23 cellular contexts compared by ENCODE assay signal in the genomic region with DNA sequence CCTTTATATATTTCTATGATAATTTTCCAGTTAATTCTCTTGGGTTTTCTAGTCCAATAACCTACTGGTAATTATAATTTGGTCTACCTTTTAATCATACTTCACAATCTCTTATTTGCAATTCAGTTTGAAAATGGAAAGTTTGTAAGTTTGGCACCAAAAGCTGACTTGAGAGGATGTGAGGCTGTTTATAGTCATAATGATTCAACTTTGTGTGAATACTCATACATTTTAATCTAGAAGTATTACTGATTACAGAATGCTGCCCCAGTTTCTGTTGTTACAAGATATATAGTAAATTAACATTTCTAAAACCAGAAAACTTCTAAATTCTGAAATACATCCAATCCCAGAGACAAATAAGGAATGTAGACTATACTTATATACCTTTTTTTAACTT.
"Had no signal": no experiment of that assay in that cellular context is flagged by ENCODE, and none has a peak within 500 bp of the region (broad histone marks: within the 10 kb centered on the region; RNA-seq: fewer than 3 reads in every experiment).

No MANE protein-coding gene starts in this region.

- H3K4me3 ChIP-seq: left lung, psoas muscle, right lobe of liver, suprapubic skin, upper lobe of left lung had no signal

- H3K4me3 Mint-ChIP-seq: activated CD8-positive, alpha-beta memory T cell treated with anti-CD3 and anti-CD28 coated beads, Interleukin-2, amount 10 ng/mL, durations not matched to agents 7 days and 5 days; activated naive CD8-positive, alpha-beta T cell treated with anti-CD3 and anti-CD28 coated beads for 36 hours; activated T-cell treated with anti-CD3 and anti-CD28 coated beads, Interleukin-2, amount 50 U/mL, for 24 hours; memory B cell; nephron had no signal

- H3K27ac Mint-ChIP-seq: activated CD8-positive, alpha-beta memory T cell treated with anti-CD3 and anti-CD28 coated beads, Interleukin-2, amount 10 ng/mL, durations not matched to agents 7 days and 5 days; activated naive CD8-positive, alpha-beta T cell treated with anti-CD3 and anti-CD28 coated beads for 36 hours; activated T-cell treated with anti-CD3 and anti-CD28 coated beads, Interleukin-2, amount 50 U/mL, for 24 hours; memory B cell; nephron had no signal

- DNase-seq: activated CD4-positive, alpha-beta T cell treated with anti-CD3 and anti-CD28 coated beads, Interleukin-2, amount 50 U/mL, for 48 hours; activated CD8-positive, alpha-beta memory T cell treated with anti-CD3 and anti-CD28 coated beads, Interleukin-2, amount 10 ng/mL, durations not matched to agents 7 days and 5 days; activated gamma-delta T cell; activated naive CD8-positive, alpha-beta T cell treated with anti-CD3 and anti-CD28 coated beads for 36 hours; activated T-cell treated with anti-CD3 and anti-CD28 coated beads, Interleukin-2, amount 50 U/mL, for 24 hours; aorta; caudate nucleus; cortex of kidney; effector memory CD4-positive, alpha-beta T cell; erythroblast; foreskin melanocyte; head of caudate nucleus; islet precursor cell; left lung; psoas muscle; right lobe of liver; stimulated activated CD4-positive, alpha-beta T cell treated with anti-CD3 and anti-CD28 coated beads, Interleukin-2, amount 100 ng/mL, for 24 hours; stimulated activated naive CD4-positive, alpha-beta T cell treated with Interleukin-2 at 50 U/mL for 16 hours; T-helper 2 cell; upper lobe of left lung had no signal

- H3K9me3 ChIP-seq: left lung, psoas muscle, right lobe of liver, suprapubic skin, upper lobe of left lung had no signal

- H3K27me3 Mint-ChIP-seq: activated CD8-positive, alpha-beta memory T cell treated with anti-CD3 and anti-CD28 coated beads, Interleukin-2, amount 10 ng/mL, durations not matched to agents 7 days and 5 days; activated naive CD8-positive, alpha-beta T cell treated with anti-CD3 and anti-CD28 coated beads for 36 hours; activated T-cell treated with anti-CD3 and anti-CD28 coated beads, Interleukin-2, amount 50 U/mL, for 24 hours; memory B cell had no signal

- H3K27ac ChIP-seq: left lung, psoas muscle, right lobe of liver, suprapubic skin, upper lobe of left lung had no signal

- H3K4me1 ChIP-seq: right lobe of liver, upper lobe of left lung had no signal

- ATAC-seq: activated CD8-positive, alpha-beta memory T cell treated with anti-CD3 and anti-CD28 coated beads, Interleukin-2, amount 10 ng/mL, durations not matched to agents 7 days and 5 days; left lung; psoas muscle; right lobe of liver had no signal

- H3K27me3 ChIP-seq: left lung, right lobe of liver, suprapubic skin, upper lobe of left lung had no signal

- H3K36me3 ChIP-seq: left lung, right lobe of liver, suprapubic skin, upper lobe of left lung had no signal

- H3K9me3 Mint-ChIP-seq: activated naive CD8-positive, alpha-beta T cell treated with anti-CD3 and anti-CD28 coated beads for 36 hours had no signal
